In genomic region chr22:50541667-50542026, GRCh38 we compare ENCODE assay signal across 8 cellular contexts. TPM values are rescaled to one million over a fixed set of nuclear protein-coding genes. Genes with fewer than 3 reads are reported as not detected.
DNase-seq lines count a peak whose midpoint lies in the region; ATAC-seq and TF ChIP-seq lines count a peak whose summit lies in the region.
"Not testable (repeated sequence)": the region's sequence is repeated elsewhere in the genome, so short reads cannot be mapped to it uniquely, and the experiment has no call there.

No MANE protein-coding gene starts in this region.

- TF ChIP-seq CTCF in AG04449 (IDR thresholded peaks at IDR 0.05; ENCODE audit: insufficient read depth, low read length, missing control alignments); GM12864 (IDR thresholded peaks at IDR 0.05; ENCODE audit: low read depth, low read length, missing control alignments); smooth muscle cell (IDR thresholded peaks at IDR 0.05; ENCODE audit: borderline replicate concordance, insufficient read depth, poor library complexity, severe bottlenecking): not testable (repeated sequence)

- not testable (repeated sequence) for H3K27me3 Mint-ChIP-seq in activated naive CD8-positive, alpha-beta T cell

- H3K9ac ChIP-seq in smooth muscle cell (ENCODE audit: low read depth) = peak overlapping the region; percentile 96

- H3K36me3 Mint-ChIP-seq in activated naive CD8-positive, alpha-beta T cell = not testable (repeated sequence)

- not testable (repeated sequence) for H3K79me2 ChIP-seq in smooth muscle cell (ENCODE audit: low read depth)

- peaks cover 5 to 15% of the 10 kb centered on the region in 2 donors for H3K4me1 ChIP-seq in esophagus (ENCODE audit: control insufficient read depth in 2 of 2, insufficient read depth in 2 of 2, low read length in 1 of 2)
- peaks cover 30% of the 10 kb centered on the region for H3K4me1 ChIP-seq in smooth muscle cell (ENCODE audit: low read depth)

- DNase-seq in AG04449 (ENCODE audit: low read depth, low spot score) (peak; percentile 38), M059J (ENCODE audit: low read depth) (peak; percentile 93), SK-MEL-5 (ENCODE audit: low read depth, low spot score) (peak; percentile 86), left colon (peak in 1 of 2 donors; percentile 47)
- DNase-seq in GM12864 (ENCODE audit: low read depth); smooth muscle cell (lab: John Stamatoyannopoulos, UW; ENCODE audit: unreplicated experiment): not testable (repeated sequence)

- peak overlapping the region; percentile 93 for H3K27ac Mint-ChIP-seq in activated naive CD8-positive, alpha-beta T cell

- H3K4me1 Mint-ChIP-seq in activated naive CD8-positive, alpha-beta T cell (ENCODE audit: low read depth) = peaks cover 61% of the 10 kb centered on the region

- H3K9me3 ChIP-seq in esophagus (ENCODE audit: control insufficient read depth in 2 of 2, insufficient read depth in 1 of 2, low read depth in 1 of 2, low read length in 1 of 2); smooth muscle cell (replicated peaks; ENCODE audit: low read depth): not testable (repeated sequence)

- in situ Hi-C loops in SK-MEL-5 (cut with HindIII; ENCODE audit: low pct_unique_long_range_greater_than_20kb, low sequenced_read_pairs) = not testable (repeated sequence)

- not testable (repeated sequence) for H2AFZ ChIP-seq in smooth muscle cell (ENCODE audit: low read depth)

- not testable (repeated sequence) for H3K27me3 ChIP-seq in esophagus (ENCODE audit: control insufficient read depth in 1 of 2, insufficient read depth in 2 of 2, low read length in 2 of 2); smooth muscle cell (ENCODE audit: low read depth)

- intact Hi-C loops in left colon (cut with DNase I, micrococcal nuclease) = not testable (repeated sequence)

- ATAC-seq in left colon = peak; percentile 9

- not testable (repeated sequence) for H4K20me1 ChIP-seq in smooth muscle cell (ENCODE audit: low read depth)

- peak overlapping the region; percentile 26 for H3K4me2 ChIP-seq in smooth muscle cell

- not testable (repeated sequence) for H3K4me3 ChIP-seq in AG04449 (ENCODE audit: low read depth, low read length); esophagus (ENCODE audit: low read depth in 1 of 2, low read length in 2 of 2); smooth muscle cell
- peak overlapping the region; percentile 44 for H3K4me3 ChIP-seq in GM12864 (ENCODE audit: low read depth, low read length)

- CTCF ChIA-PET in AG04449 (lab: Yijun Ruan, JAX) = interaction anchor here (1.1 to 3.6 kb wide), 4 partner anchors 9 to 21 kb away, joined by 3 to 22 read pairs (median 12); partner anchors contain the start of genes SCO2, SYCE3 and TYMP

- H3F3A ChIP-seq in smooth muscle cell (ENCODE audit: low read depth) = peaks cover 24% of the 10 kb centered on the region

- H3K9me3 Mint-ChIP-seq in activated naive CD8-positive, alpha-beta T cell (ENCODE audit: low read depth) = not testable (repeated sequence)

- not testable (repeated sequence) for H3K4me3 Mint-ChIP-seq in activated naive CD8-positive, alpha-beta T cell

- POLR2A ChIA-PET in AG04449 (lab: Yijun Ruan, JAX) = not testable (repeated sequence)

- H3K36me3 ChIP-seq in esophagus (ENCODE audit: control insufficient read depth in 2 of 2, insufficient read depth in 2 of 2, low read length in 1 of 2); smooth muscle cell (ENCODE audit: low read depth): not testable (repeated sequence)

- WGBS in esophagus, 2 donors = 34 to 45% methylated on average over 5 of the region's 5 CpGs
- WGBS in smooth muscle cell (ENCODE audit: low lambda C conversion rate) = 15% methylated on average over 5 of the region's 5 CpGs

- H3K27ac ChIP-seq in esophagus (ENCODE audit: low read depth in 2 of 2, low read length in 1 of 2) (peak overlapping the region; percentile 84 to 88), smooth muscle cell (ENCODE audit: low read depth) (peak overlapping the region; percentile 100)

RNA-seq across cellular contexts. Expression of gene KLHDC7B, which starts 4.1 kb away (rescaled TPM):
- total RNA-seq in M059J (2014; rRNA removed; shearing (Covaris generic)) = 0.02 and 0.37 TPM in 2 replicates
- 0.11 TPM in 1 of 2 replicates, not detected in the other for total RNA-seq in SK-MEL-5 (2014; rRNA removed; shearing (Covaris generic))
- polyA plus RNA-seq in SK-MEL-5 (2015; cell fraction: cytosol; rRNA removed) = 0.05 and 0.12 TPM in 2 replicates
- polyA plus RNA-seq in SK-MEL-5 (2015; cell fraction: nucleus; rRNA removed) = 0.04 and 0.20 TPM in 2 replicates
- polyA plus RNA-seq in esophagus = under 1 TPM; 0.12 to 0.14 TPM
- under 1 TPM in 1 of 2 donors, not detected in 1; 0.17 TPM for total RNA-seq in left colon
- 0.31 and 1.1 TPM in 2 replicates for total RNA-seq in smooth muscle cell
- polyA plus RNA-seq in smooth muscle cell = 1.5 and 2.2 TPM in 2 replicates

RNA-seq across cellular contexts. Expression of gene TYMP, which starts 11.8 kb away (rescaled TPM):
- total RNA-seq in M059J (2014; rRNA removed; shearing (Covaris generic)) = 12.6 and 23.7 TPM in 2 replicates
- 1.5 and 1.8 TPM in 2 replicates for total RNA-seq in SK-MEL-5 (2014; rRNA removed; shearing (Covaris generic))
- 3.4 and 5.6 TPM in 2 replicates for polyA plus RNA-seq in SK-MEL-5 (2015; cell fraction: cytosol; rRNA removed)
- polyA plus RNA-seq in SK-MEL-5 (2015; cell fraction: nucleus; rRNA removed) = 0.73 and 4.0 TPM in 2 replicates
- 10 to 100 TPM; 35.7 to 48.0 TPM for polyA plus RNA-seq in esophagus
- total RNA-seq in left colon = 10 to 100 TPM; 32.0 to 33.0 TPM
- total RNA-seq in smooth muscle cell = 85.8 and 87.4 TPM in 2 replicates
- 263 and 287 TPM in 2 replicates for polyA plus RNA-seq in smooth muscle cell

RNA-seq across cellular contexts. Expression of gene SCO2, which starts 16.2 kb away (rescaled TPM):
- 1.6 TPM in 1 of 2 replicates, not detected in the other for total RNA-seq in M059J (2014; rRNA removed; shearing (Covaris generic))
- total RNA-seq in SK-MEL-5 (2014; rRNA removed; shearing (Covaris generic)) = 2.7 and 7.2 TPM in 2 replicates
- polyA plus RNA-seq in SK-MEL-5 (2015; cell fraction: cytosol; rRNA removed) = 1.7 and 6.9 TPM in 2 replicates
- polyA plus RNA-seq in SK-MEL-5 (2015; cell fraction: nucleus; rRNA removed) = not detected in 2 replicates
- polyA plus RNA-seq in esophagus (1 to 10 TPM in 1 of 2 donors, under 1 TPM in 1; 0.61 to 3.2 TPM), smooth muscle cell (17.6 and 22.6 TPM in 2 replicates)
- total RNA-seq in left colon (1 to 10 TPM; 5.5 to 5.7 TPM), smooth muscle cell (1.5 and 3.2 TPM in 2 replicates)

RNA-seq across cellular contexts. Expression of gene SYCE3, which starts 21.1 kb away (rescaled TPM):
- not detected in 2 replicates for total RNA-seq in M059J (2014; rRNA removed; shearing (Covaris generic))
- not detected in 2 replicates for total RNA-seq in SK-MEL-5 (2014; rRNA removed; shearing (Covaris generic))
- polyA plus RNA-seq in SK-MEL-5 (2015; cell fraction: cytosol; rRNA removed) = not detected in 2 replicates
- polyA plus RNA-seq in SK-MEL-5 (2015; cell fraction: nucleus; rRNA removed) = not detected in 2 replicates
- polyA plus RNA-seq in esophagus (under 1 TPM in 1 of 2 donors, not detected in 1; 0.32 TPM), smooth muscle cell (not detected in 2 replicates)
- total RNA-seq in left colon (under 1 TPM in 1 of 2 donors, not detected in 1; 0.67 TPM), smooth muscle cell (not detected in 2 replicates)

RNA-seq across cellular contexts. Expression of gene NCAPH2, which starts 33.6 kb away (rescaled TPM):
- total RNA-seq in M059J (2014; rRNA removed; shearing (Covaris generic)) = 46.8 and 50.9 TPM in 2 replicates
- 51.5 and 53.8 TPM in 2 replicates for total RNA-seq in SK-MEL-5 (2014; rRNA removed; shearing (Covaris generic))
- 48.4 and 50.3 TPM in 2 replicates for polyA plus RNA-seq in SK-MEL-5 (2015; cell fraction: cytosol; rRNA removed)
- polyA plus RNA-seq in SK-MEL-5 (2015; cell fraction: nucleus; rRNA removed) = 117 and 135 TPM in 2 replicates
- polyA plus RNA-seq in esophagus (10 to 100 TPM; 32.9 to 35.4 TPM), smooth muscle cell (42.0 and 45.7 TPM in 2 replicates)
- total RNA-seq in left colon (10 to 100 TPM; 26.6 to 27.1 TPM), smooth muscle cell (20.7 and 24.1 TPM in 2 replicates)
